1 cellular context compared by ENCODE assay signal in genomic region chr11:64233913-64234839, GRCh38.
A peak's percentile ranks its signal among the peaks of the same experiment; 100 is the strongest.
TF ChIP-seq lines count a peak whose summit lies in the region.

TSS of gene VEGFB (plus strand) at chr11:64234584. CDS start at chr11:64234834, 250 bp downstream.

TF ChIP-seq in HepG2, 621 proteins besides CTCF, POLR2A, EP300 and RAD21 (continued from another document and continues in another):
- TF ChIP-seq GMEB2 (CRISPR knock-in tag; IDR thresholded peaks at IDR 0.05; ENCODE audit: low read depth), result no peak
- no peak for TF ChIP-seq ZHX1 (CRISPR knock-in tag; IDR thresholded peaks at IDR 0.05; ENCODE audit: low read depth)
- peak; percentile 27; the same call in 1 of the 2 replicates for TF ChIP-seq NFKB2 (CRISPR knock-in tag; IDR thresholded peaks at IDR 0.05; ENCODE audit: borderline replicate concordance)
- no peak; the same call in 1 of the 2 replicates for TF ChIP-seq ZGPAT (CRISPR knock-in tag; IDR thresholded peaks at IDR 0.05)
- no peak for TF ChIP-seq PCBP2 (optimal IDR thresholded peaks at IDR 0.05; ENCODE audit: low read depth, low read length, poor library complexity, severe bottlenecking)
- TF ChIP-seq RXRB (CRISPR knock-in tag; IDR thresholded peaks at IDR 0.05; ENCODE audit: borderline replicate concordance), result no peak
- TF ChIP-seq ZNF569 (CRISPR knock-in tag; IDR thresholded peaks at IDR 0.05; ENCODE audit: borderline replicate concordance), result no peak
- TF ChIP-seq ZNF382 (CRISPR knock-in tag; IDR thresholded peaks at IDR 0.05; ENCODE audit: borderline replicate concordance), result no peak
- TF ChIP-seq MXD3 (CRISPR knock-in tag; IDR thresholded peaks at IDR 0.05), result peak; percentile 50; the same call in 1 of the 2 replicates
- TF ChIP-seq HHEX (CRISPR knock-in tag; IDR thresholded peaks at IDR 0.05), result no peak
- TF ChIP-seq ZNF224 (CRISPR knock-in tag; IDR thresholded peaks at IDR 0.05), result no peak
- TF ChIP-seq DMTF1 (CRISPR knock-in tag; IDR thresholded peaks at IDR 0.05), result no peak
- TF ChIP-seq ARID4A (CRISPR knock-in tag; IDR thresholded peaks at IDR 0.05; ENCODE audit: borderline replicate concordance), result peak; percentile 42
- TF ChIP-seq CREB1 (IDR thresholded peaks at IDR 0.05), result no peak
- no peak for TF ChIP-seq CREB1 (CRISPR knock-in tag; IDR thresholded peaks at IDR 0.05)
- no peak for TF ChIP-seq XBP1 (CRISPR knock-in tag; IDR thresholded peaks at IDR 0.05)
- TF ChIP-seq SIX1 (CRISPR knock-in tag; IDR thresholded peaks at IDR 0.05; ENCODE audit: borderline replicate concordance), result no peak
- TF ChIP-seq IKZF1 (IDR thresholded peaks at IDR 0.05), result no peak
- no peak for TF ChIP-seq ZNF343 (CRISPR knock-in tag; IDR thresholded peaks at IDR 0.05)
- peak; percentile 27; the same call in 1 of the 2 replicates for TF ChIP-seq HDAC1 (CRISPR knock-in tag; IDR thresholded peaks at IDR 0.05)
- TF ChIP-seq ZNF12 (CRISPR knock-in tag; IDR thresholded peaks at IDR 0.05), result no peak
- no peak for TF ChIP-seq ZHX2 (IDR thresholded peaks at IDR 0.05; ENCODE audit: low read depth)
- no peak for TF ChIP-seq ZHX2 (CRISPR knock-in tag; IDR thresholded peaks at IDR 0.05; ENCODE audit: borderline replicate concordance)
- peak; percentile 21; the same call in 1 of the 2 replicates for TF ChIP-seq RBFOX2 (IDR thresholded peaks at IDR 0.05; ENCODE audit: low read depth, low read length)
- TF ChIP-seq THAP8 (CRISPR knock-in tag; IDR thresholded peaks at IDR 0.05; ENCODE audit: borderline replicate concordance), result 0 out of 2 replicates have a peak, but pooled peaks have one; percentile 49
- no peak for TF ChIP-seq CREM (IDR thresholded peaks at IDR 0.05)
- TF ChIP-seq CREM (CRISPR knock-in tag; IDR thresholded peaks at IDR 0.05), result no peak
- TF ChIP-seq LCORL (IDR thresholded peaks at IDR 0.05), result no peak
- TF ChIP-seq LCORL (CRISPR knock-in tag; IDR thresholded peaks at IDR 0.05), result peak; percentile 30; the same call in 1 of the 2 replicates
- no peak for TF ChIP-seq PAX8 (CRISPR knock-in tag; IDR thresholded peaks at IDR 0.05; ENCODE audit: borderline replicate concordance)
- no peak for TF ChIP-seq ZNF33A (CRISPR knock-in tag; IDR thresholded peaks at IDR 0.05; ENCODE audit: borderline replicate concordance)
- TF ChIP-seq ZNF703 (CRISPR knock-in tag; IDR thresholded peaks at IDR 0.05; ENCODE audit: borderline replicate concordance), result no peak
